ENCODE assay signal across 15 cellular contexts in the genomic region with DNA sequence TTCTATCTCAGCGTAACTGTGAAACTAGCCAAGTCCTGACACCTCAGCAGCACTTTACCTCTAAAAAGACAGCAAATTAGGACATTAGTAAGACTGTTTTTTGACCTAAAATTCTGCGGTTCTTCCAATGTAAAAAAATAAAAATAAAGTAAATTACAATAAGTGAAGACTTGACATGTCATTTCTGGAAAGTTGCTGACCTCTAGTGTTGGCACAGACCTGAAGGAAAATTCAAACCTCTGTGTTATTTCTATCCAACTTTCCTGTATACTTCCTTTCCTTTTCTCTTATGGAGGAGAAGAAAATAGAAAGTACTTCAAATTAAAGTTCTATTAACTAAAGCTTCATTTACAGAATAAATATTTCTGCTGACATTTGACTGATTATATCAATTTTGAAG.
DNase-seq lines count a peak whose midpoint lies in the region; ATAC-seq, FAIRE-seq and TF ChIP-seq lines count a peak whose summit lies in the region.
"Had no signal": no experiment of that assay in that cellular context is flagged by ENCODE, and none has a peak within 500 bp of the region (broad histone marks: within the 10 kb centered on the region; RNA-seq: fewer than 3 reads in every experiment).

No MANE protein-coding gene starts in this region.

- H2AFZ ChIP-seq in HepG2 (ENCODE audit: low read length), result no peak overlapping the region

- peaks cover 4% of the 10 kb centered on the region; the same call in 1 of the 2 replicates for H3K9me3 ChIP-seq in HepG2 (ENCODE audit: low read length)
- H3K9me3 ChIP-seq in right lobe of liver, result no peaks in the 10 kb centered on the region
- H3K9me3 ChIP-seq in Panc1 (ENCODE audit: control insufficient read depth, insufficient read depth, low read depth, low read length), result no peaks in the 10 kb centered on the region

- H3K27ac ChIP-seq in HepG2 (ENCODE audit: extremely low read length, insufficient read depth, low read length) (no peak overlapping the region), right lobe of liver (no peak overlapping the region), Panc1 (ENCODE audit: low read length) (no peak overlapping the region)
- H3K27ac ChIP-seq: BLaER1 treated with 17β-estradiol and CSF1 and Interleukin-3, amounts not matched to agents 10 nM and 100 nM had no signal

- DNase-seq in HepG2 (ENCODE audit: low spot score) (peak; percentile 15), right lobe of liver (no peak), Panc1 (ENCODE audit: low read depth, low spot score) (no peak), frontal cortex (ENCODE audit: low spot score in 2 of 2) (no peak), cerebellar nuclear complex (lab: John Stamatoyannopoulos, UW) (no peak), ecto neural progenitor cell (ENCODE audit: low spot score) (no peak)
- DNase-seq: dermis blood vessel endothelial cell; NCI-H69; nucleus accumbens; SIG-M5; stimulated activated CD4-positive, alpha-beta T cell treated with anti-CD3 and anti-CD28 coated beads, Interleukin-4, amount 100 ng/mL, for 24 hours; stimulated activated naive CD8-positive, alpha-beta T cell treated with anti-CD3 and anti-CD28 coated beads, Interleukin-15, Interleukin-2, amounts not matched to agents 100 U/mL and 50 U/mL, for 24 hours had no signal

- TF ChIP-seq POLR2A in HepG2 (IDR thresholded peaks at IDR 0.05; ENCODE audit: insufficient read depth in 1 of 2, low read depth in 2 of 2, low read length in 2 of 2) (no peak), right lobe of liver (IDR thresholded peaks at IDR 0.05) (no peak), GM18505 (IDR thresholded peaks at IDR 0.05; ENCODE audit: borderline replicate concordance, extremely low read depth, insufficient read depth, insufficient read length) (no peak)

- TF ChIP-seq EP300 in HepG2 (IDR thresholded peaks at IDR 0.05; ENCODE audit: low read depth in 2 of 2, low read length in 2 of 2) (no peak), HepG2 (CRISPR knock-in tag; IDR thresholded peaks at IDR 0.05; ENCODE audit: borderline replicate concordance) (no peak)

- H3K4me3 ChIP-seq in HepG2 (replicated peaks in 1 of 3; ENCODE audit: insufficient read depth in 1 of 3, low read depth in 2 of 3, low read length in 3 of 3), result no peak overlapping the region
- H3K4me3 ChIP-seq in right lobe of liver, result no peak overlapping the region
- H3K4me3 ChIP-seq in Panc1 (ENCODE audit: low read depth in 2 of 2, low read length in 2 of 2), result no peak overlapping the region
- H3K4me3 ChIP-seq: BLaER1 treated with 17β-estradiol and CSF1 and Interleukin-3, amounts not matched to agents 10 nM and 100 nM had no signal

- intact Hi-C loops in HepG2 (cut with micrococcal nuclease; ENCODE audit: unreplicated experiment), result loop anchor here (1.0 to 2.0 kb wide), 2 partner anchors 24 to 31 kb away; no protein-coding TSS in a partner anchor
- intact Hi-C loops in right lobe of liver (cut with DNase I), result no loop called here
- intact Hi-C loops in Panc1 (cut with micrococcal nuclease; ENCODE audit: unreplicated experiment), result no loop called here

- no peak overlapping the region for H3K9ac ChIP-seq in HepG2 (ENCODE audit: insufficient read depth, low read depth, low read length)
- H3K9ac ChIP-seq: BLaER1 treated with 17β-estradiol and CSF1 and Interleukin-3, amounts not matched to agents 10 nM and 100 nM had no signal

- in situ Hi-C loops in HepG2 (cut with HindIII; ENCODE audit: extremely low pct_ligation_motif_present, low pct_unique_long_range_greater_than_20kb) (no loop called here), Panc1 (cut with HindIII; ENCODE audit: low pct_unique_long_range_greater_than_20kb, low sequenced_read_pairs) (no loop called here)

- ATAC-seq in HepG2 (no peak), right lobe of liver (no peak), Panc1 (no peak), GM19395 (IDR thresholded peaks at IDR 0.05; ENCODE audit: unreplicated experiment) (no peak), GM18505 (IDR thresholded peaks at IDR 0.05; ENCODE audit: unreplicated experiment) (no peak)
- ATAC-seq: stimulated activated naive CD8-positive, alpha-beta T cell treated with anti-CD3 and anti-CD28 coated beads, Interleukin-15, Interleukin-2, amounts not matched to agents 100 U/mL and 50 U/mL, for 24 hours had no signal

- no peaks in the 10 kb centered on the region for H3K36me3 ChIP-seq in HepG2 (replicated peaks in 1 of 2; ENCODE audit: control insufficient read depth in 1 of 2, insufficient read depth in 2 of 2, low read length in 2 of 2)
- no peaks in the 10 kb centered on the region for H3K36me3 ChIP-seq in right lobe of liver
- no peaks in the 10 kb centered on the region for H3K36me3 ChIP-seq in Panc1 (ENCODE audit: control insufficient read depth, insufficient read depth, low read length)
- H3K36me3 ChIP-seq: BLaER1 treated with 17β-estradiol and CSF1 and Interleukin-3, amounts not matched to agents 10 nM and 100 nM had no signal

- H4K20me1 ChIP-seq in HepG2 (ENCODE audit: insufficient read depth, low read length), result no peaks in the 10 kb centered on the region
- H4K20me1 ChIP-seq: BLaER1 treated with 17β-estradiol and CSF1 and Interleukin-3, amounts not matched to agents 10 nM and 100 nM had no signal

- TF ChIP-seq CTCF in HepG2 (CRISPR knock-in tag; IDR thresholded peaks at IDR 0.05), result peak; percentile 42; the same call in 1 of the 2 replicates
- no peak for TF ChIP-seq CTCF in right lobe of liver (IDR thresholded peaks at IDR 0.05)
- TF ChIP-seq CTCF in Panc1 (IDR thresholded peaks at IDR 0.05), result peak; percentile 39; the same call in 1 of the 2 replicates

- no peak overlapping the region for H3K4me2 ChIP-seq in HepG2 (ENCODE audit: low read depth, low read length)

- POLR2A ChIA-PET in HepG2 (lab: Yijun Ruan, JAX) (no interaction called here), Panc1 (lab: Charles Lee) (no interaction called here)

- BruUV-seq in HepG2 (replicated peaks; lab: Mats Ljungman, UMichigan) (no TSS peak), Panc1 (replicated peaks; lab: Mats Ljungman, UMichigan) (no TSS peak)

- peak; percentile 28 for FAIRE-seq in HepG2 (lab: Jason Lieb, UNC)
- peak; percentile 23 for FAIRE-seq in frontal cortex (lab: Jason Lieb, UNC)

- CTCF ChIA-PET in HepG2 (lab: Yijun Ruan, JAX; ENCODE audit: low intra/inter-chr PET ratio, low total read pairs) (interaction anchor here (2.6 kb wide), 1 partner anchor 32 kb away, joined by 27 read pairs; no protein-coding TSS in a partner anchor), Panc1 (lab: Charles Lee) (interaction anchor here (0.5 kb wide), 1 partner anchor 429 kb away, joined by 3 read pairs; no protein-coding TSS in a partner anchor)

- WGBS in HepG2 (ENCODE audit: low lambda C conversion rate), result 13% methylated on average over 2 of the region's 2 CpGs
- 60% methylated on average over 2 of the region's 2 CpGs for WGBS in right lobe of liver (ENCODE audit: insufficient coverage, low coverage, low lambda C conversion rate, missing lambda C conversion rate)

- no peaks in the 10 kb centered on the region for H3K79me2 ChIP-seq in HepG2 (ENCODE audit: insufficient read depth, low read length)

- H3K4me1 ChIP-seq in HepG2 (ENCODE audit: insufficient read depth, low read length), result no peaks in the 10 kb centered on the region
- H3K4me1 ChIP-seq in right lobe of liver, result no peaks in the 10 kb centered on the region
- no peaks in the 10 kb centered on the region for H3K4me1 ChIP-seq in Panc1 (ENCODE audit: control insufficient read depth, insufficient read depth, low read length)

- no peaks in the 10 kb centered on the region for H3K27me3 ChIP-seq in HepG2 (ENCODE audit: control insufficient read depth in 1 of 2, insufficient read depth in 2 of 2, low read length in 2 of 2)
- no peaks in the 10 kb centered on the region for H3K27me3 ChIP-seq in right lobe of liver
- H3K27me3 ChIP-seq in Panc1 (ENCODE audit: control insufficient read depth, insufficient read depth, low read length), result no peaks in the 10 kb centered on the region
- H3K27me3 ChIP-seq: BLaER1 treated with 17β-estradiol and CSF1 and Interleukin-3, amounts not matched to agents 10 nM and 100 nM had no signal

- no peak for TF ChIP-seq RAD21 in HepG2 (CRISPR knock-in tag; IDR thresholded peaks at IDR 0.05)

TF ChIP-seq in HepG2, 621 proteins besides CTCF, POLR2A, EP300 and RAD21:
- TF ChIP-seq STAG1 (CRISPR knock-in tag; IDR thresholded peaks at IDR 0.05), result peak; percentile 55
- no peak for TF ChIP-seq REST (IDR thresholded peaks at IDR 0.05; ENCODE audit: borderline replicate concordance in 1 of 2, low read depth in 1 of 2, low read length in 2 of 2)

Comparison
In these comparisons a context has a peak if more than half of its experiments do, and no peak if none do; other contexts are left out.
1. CTCF ChIP-seq: peak in HepG2 (single experiment) and Panc1 (single experiment); none in right lobe of liver (0 of 4).